Comparison of ENCODE assay signal across 1 cellular context in genomic region chr11:100777118-100777517, GRCh38.
TF ChIP-seq lines count a peak whose summit lies in the region.

No MANE protein-coding gene starts in this region.

TF ChIP-seq in HCT116, 20 proteins besides CTCF, POLR2A, EP300 and RAD21 (continued from another document):
- TF ChIP-seq POLR2AphosphoS5 (IDR thresholded peaks at IDR 0.05; ENCODE audit: low read depth, low read length) (peak; percentile 33; the same call in 1 of the 2 replicates), EZH2 (IDR thresholded peaks at IDR 0.05) (no peak), ZFX (IDR thresholded peaks at IDR 0.05) (no peak)
